In the genomic region with DNA sequence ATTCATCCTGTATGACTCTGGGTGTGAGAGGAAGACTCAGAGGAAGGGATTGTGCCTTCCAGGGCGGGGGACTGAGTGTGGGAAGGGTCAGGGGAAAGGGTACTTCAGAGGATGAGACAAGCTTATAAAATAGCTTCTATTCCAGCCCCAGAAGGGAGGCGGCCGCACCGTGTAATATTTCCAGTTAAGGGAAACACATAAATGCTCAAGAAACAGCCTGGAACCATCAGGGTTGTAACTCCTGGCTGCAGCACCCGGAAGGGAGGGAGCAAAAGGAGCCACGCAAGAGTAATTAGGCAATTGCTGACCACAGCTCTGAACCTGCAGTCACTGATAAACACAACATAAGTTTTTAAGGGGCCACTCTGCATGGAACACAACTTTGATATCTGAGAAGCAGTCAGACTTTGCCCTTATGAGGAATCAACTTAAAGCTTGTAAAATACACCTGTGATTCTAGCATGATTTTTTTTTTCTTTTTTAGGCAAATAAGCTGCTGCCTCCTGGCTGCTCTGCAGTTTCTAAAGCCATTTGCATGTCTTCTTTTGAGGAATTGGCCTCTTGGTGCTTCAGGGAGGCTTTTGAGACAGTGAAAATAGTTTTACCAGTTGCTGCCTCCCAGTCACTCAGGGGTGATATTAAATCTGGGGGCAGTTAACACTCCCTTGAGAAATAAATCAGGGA, we compare ENCODE assay signal across 8 cellular contexts.
A peak's percentile ranks its signal among the peaks of the same experiment; 100 is the strongest.
DNase-seq lines count a peak whose midpoint lies in the region; ATAC-seq and TF ChIP-seq lines count a peak whose summit lies in the region.

No MANE protein-coding gene starts in this region.

- no peaks in the 10 kb centered on the region for H3K36me3 ChIP-seq in gastrocnemius medialis

- peak overlapping the region; percentile 14 to 59 (median 43) for H3K27ac ChIP-seq in gastrocnemius medialis

- intact Hi-C loops in gastrocnemius medialis (cut with DNase I; ENCODE audit: low total_unique reads): no loop called here

- DNase-seq in NOMO-1 (lab: John Stamatoyannopoulos, UW; ENCODE audit: unreplicated experiment in 2 of 2): peak; percentile 80 to 83
- peak; percentile 90 for DNase-seq in fibroblast of the aortic adventitia (ENCODE audit: low read depth)
- DNase-seq in gastrocnemius medialis: peak in 1 of 2 donors; percentile 62
- no peak for DNase-seq in RKO (ENCODE audit: low spot score)
- DNase-seq in NCI-H128 (lab: John Stamatoyannopoulos, UW; ENCODE audit: unreplicated experiment): no peak

- no peaks in the 10 kb centered on the region for H3K27me3 ChIP-seq in gastrocnemius medialis

- no peak for TF ChIP-seq POLR2A in gastrocnemius medialis (IDR thresholded peaks at IDR 0.05)

- TF ChIP-seq CTCF in fibroblast of the aortic adventitia (IDR thresholded peaks at IDR 0.05; ENCODE audit: insufficient read depth, low read length): no peak
- TF ChIP-seq CTCF in gastrocnemius medialis (IDR thresholded peaks at IDR 0.05 in 4 of 5, conservative IDR thresholded peaks at IDR 0.05 in 1 of 5): no peak

- peaks cover 7 to 24% of the 10 kb centered on the region in 2 donors for H3K4me1 ChIP-seq in gastrocnemius medialis

- in situ Hi-C loops in gastrocnemius medialis (cut with MboI; ENCODE audit: low sequenced_read_pairs in 4 of 4): no loop called here

- ATAC-seq in GM19463 (IDR thresholded peaks at IDR 0.05; ENCODE audit: unreplicated experiment) (peak; percentile 65), gastrocnemius medialis (peak; percentile 74), GM18520 (IDR thresholded peaks at IDR 0.05; ENCODE audit: unreplicated experiment) (no peak), GM21717 (IDR thresholded peaks at IDR 0.05; ENCODE audit: unreplicated experiment) (no peak)

- H3K4me3 ChIP-seq in fibroblast of the aortic adventitia (ENCODE audit: low read depth, low read length): no peak overlapping the region
- no peak overlapping the region for H3K4me3 ChIP-seq in gastrocnemius medialis

- H3K9me3 ChIP-seq in gastrocnemius medialis: no peaks in the 10 kb centered on the region

Comparison
In these comparisons a context has a peak if more than half of its experiments do, and no peak if none do; other contexts are left out.
1. ATAC-seq: peak in GM19463 (single experiment) and gastrocnemius medialis (2 of 2); none in GM18520 (single experiment) and GM21717 (single experiment).
2. DNase-seq: peak in NOMO-1 (2 of 2) and fibroblast of the aortic adventitia (single experiment); none in RKO (single experiment) and NCI-H128 (single experiment).